Comparison of ENCODE assay signal across 2 cellular contexts in the genomic region with DNA sequence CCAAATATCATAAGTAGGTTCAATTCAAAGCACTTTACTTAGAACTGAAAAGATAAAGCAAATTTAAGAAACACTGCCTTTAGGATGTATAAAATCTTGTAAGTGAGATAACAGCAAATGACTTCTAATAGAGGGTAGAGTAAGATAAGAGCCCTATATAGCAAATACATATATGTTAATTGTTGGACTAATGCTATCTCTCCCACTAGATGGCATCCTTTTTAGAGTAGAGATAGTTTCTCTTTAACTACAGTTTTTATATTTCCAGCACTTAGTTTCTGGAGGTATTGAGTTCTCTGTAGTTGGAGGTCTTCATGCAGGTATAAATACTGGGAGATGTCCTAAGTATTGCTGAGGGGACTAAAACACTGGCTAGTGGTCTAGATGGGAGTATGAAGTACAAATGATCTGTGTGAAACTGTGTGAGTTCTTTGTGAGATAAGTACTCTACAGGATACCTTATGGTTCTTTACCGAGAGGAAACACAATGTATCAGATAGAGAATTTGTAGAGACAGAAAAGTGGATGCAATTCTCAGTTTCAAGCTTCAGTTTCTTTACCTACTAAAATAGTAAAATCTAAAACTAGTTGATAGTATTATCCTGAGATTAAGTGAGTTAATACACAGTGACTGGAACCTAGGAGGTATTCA.
TF ChIP-seq lines count a peak whose summit lies in the region.

No MANE protein-coding gene starts in this region.

TF ChIP-seq in SK-N-SH, 30 proteins besides CTCF, POLR2A, EP300 and RAD21 (continued from another document):
- TF ChIP-seq, protein P1, sequence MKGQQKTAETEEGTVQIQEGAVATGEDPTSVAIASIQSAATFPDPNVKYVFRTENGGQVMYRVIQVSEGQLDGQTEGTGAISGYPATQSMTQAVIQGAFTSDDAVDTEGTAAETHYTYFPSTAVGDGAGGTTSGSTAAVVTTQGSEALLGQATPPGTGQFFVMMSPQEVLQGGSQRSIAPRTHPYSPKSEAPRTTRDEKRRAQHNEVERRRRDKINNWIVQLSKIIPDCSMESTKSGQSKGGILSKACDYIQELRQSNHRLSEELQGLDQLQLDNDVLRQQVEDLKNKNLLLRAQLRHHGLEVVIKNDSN (IDR thresholded peaks at IDR 0.05; ENCODE audit: borderline replicate concordance, low read depth): no peak
- no peak for TF ChIP-seq MXI1 (IDR thresholded peaks at IDR 0.05; ENCODE audit: low read depth, low read length)
- TF ChIP-seq, protein P2, sequence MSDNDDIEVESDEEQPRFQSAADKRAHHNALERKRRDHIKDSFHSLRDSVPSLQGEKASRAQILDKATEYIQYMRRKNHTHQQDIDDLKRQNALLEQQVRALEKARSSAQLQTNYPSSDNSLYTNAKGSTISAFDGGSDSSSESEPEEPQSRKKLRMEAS (IDR thresholded peaks at IDR 0.05; ENCODE audit: low read depth): no peak
- TF ChIP-seq, protein P3, sequence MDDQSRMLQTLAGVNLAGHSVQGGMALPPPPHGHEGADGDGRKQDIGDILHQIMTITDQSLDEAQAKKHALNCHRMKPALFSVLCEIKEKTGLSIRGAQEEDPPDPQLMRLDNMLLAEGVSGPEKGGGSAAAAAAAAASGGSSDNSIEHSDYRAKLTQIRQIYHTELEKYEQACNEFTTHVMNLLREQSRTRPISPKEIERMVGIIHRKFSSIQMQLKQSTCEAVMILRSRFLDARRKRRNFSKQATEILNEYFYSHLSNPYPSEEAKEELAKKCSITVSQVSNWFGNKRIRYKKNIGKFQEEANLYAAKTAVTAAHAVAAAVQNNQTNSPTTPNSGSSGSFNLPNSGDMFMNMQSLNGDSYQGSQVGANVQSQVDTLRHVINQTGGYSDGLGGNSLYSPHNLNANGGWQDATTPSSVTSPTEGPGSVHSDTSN (IDR thresholded peaks at IDR 0.05): no peak
- no peak for TF ChIP-seq YY1 (IDR thresholded peaks at IDR 0.05; ENCODE audit: low read depth)

TF ChIP-seq in SK-N-SH treated with all-trans-retinoic acid at 6 μM for 48 hours, 23 proteins besides CTCF, POLR2A, EP300 and RAD21:
- TF ChIP-seq, protein P4, sequence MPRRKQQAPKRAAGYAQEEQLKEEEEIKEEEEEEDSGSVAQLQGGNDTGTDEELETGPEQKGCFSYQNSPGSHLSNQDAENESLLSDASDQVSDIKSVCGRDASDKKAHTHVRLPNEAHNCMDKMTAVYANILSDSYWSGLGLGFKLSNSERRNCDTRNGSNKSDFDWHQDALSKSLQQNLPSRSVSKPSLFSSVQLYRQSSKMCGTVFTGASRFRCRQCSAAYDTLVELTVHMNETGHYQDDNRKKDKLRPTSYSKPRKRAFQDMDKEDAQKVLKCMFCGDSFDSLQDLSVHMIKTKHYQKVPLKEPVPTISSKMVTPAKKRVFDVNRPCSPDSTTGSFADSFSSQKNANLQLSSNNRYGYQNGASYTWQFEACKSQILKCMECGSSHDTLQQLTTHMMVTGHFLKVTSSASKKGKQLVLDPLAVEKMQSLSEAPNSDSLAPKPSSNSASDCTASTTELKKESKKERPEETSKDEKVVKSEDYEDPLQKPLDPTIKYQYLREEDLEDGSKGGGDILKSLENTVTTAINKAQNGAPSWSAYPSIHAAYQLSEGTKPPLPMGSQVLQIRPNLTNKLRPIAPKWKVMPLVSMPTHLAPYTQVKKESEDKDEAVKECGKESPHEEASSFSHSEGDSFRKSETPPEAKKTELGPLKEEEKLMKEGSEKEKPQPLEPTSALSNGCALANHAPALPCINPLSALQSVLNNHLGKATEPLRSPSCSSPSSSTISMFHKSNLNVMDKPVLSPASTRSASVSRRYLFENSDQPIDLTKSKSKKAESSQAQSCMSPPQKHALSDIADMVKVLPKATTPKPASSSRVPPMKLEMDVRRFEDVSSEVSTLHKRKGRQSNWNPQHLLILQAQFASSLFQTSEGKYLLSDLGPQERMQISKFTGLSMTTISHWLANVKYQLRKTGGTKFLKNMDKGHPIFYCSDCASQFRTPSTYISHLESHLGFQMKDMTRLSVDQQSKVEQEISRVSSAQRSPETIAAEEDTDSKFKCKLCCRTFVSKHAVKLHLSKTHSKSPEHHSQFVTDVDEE (CRISPR knock-in tag; IDR thresholded peaks at IDR 0.05): no peak
- TF ChIP-seq PPARA (CRISPR knock-in tag; IDR thresholded peaks at IDR 0.05; ENCODE audit: borderline replicate concordance): no peak
- no peak for TF ChIP-seq ZNF8 (CRISPR knock-in tag; IDR thresholded peaks at IDR 0.05)
- no peak for TF ChIP-seq RARB (CRISPR knock-in tag; IDR thresholded peaks at IDR 0.05)
- no peak for TF ChIP-seq ZC3H10 (CRISPR knock-in tag; IDR thresholded peaks at IDR 0.05)
- TF ChIP-seq, protein P5, sequence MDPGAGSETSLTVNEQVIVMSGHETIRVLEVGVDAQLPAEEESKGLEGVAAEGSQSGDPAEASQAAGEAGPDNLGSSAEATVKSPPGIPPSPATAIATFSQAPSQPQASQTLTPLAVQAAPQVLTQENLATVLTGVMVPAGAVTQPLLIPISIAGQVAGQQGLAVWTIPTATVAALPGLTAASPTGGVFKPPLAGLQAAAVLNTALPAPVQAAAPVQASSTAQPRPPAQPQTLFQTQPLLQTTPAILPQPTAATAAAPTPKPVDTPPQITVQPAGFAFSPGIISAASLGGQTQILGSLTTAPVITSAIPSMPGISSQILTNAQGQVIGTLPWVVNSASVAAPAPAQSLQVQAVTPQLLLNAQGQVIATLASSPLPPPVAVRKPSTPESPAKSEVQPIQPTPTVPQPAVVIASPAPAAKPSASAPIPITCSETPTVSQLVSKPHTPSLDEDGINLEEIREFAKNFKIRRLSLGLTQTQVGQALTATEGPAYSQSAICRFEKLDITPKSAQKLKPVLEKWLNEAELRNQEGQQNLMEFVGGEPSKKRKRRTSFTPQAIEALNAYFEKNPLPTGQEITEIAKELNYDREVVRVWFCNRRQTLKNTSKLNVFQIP (CRISPR knock-in tag; IDR thresholded peaks at IDR 0.05; ENCODE audit: borderline replicate concordance, low read depth): no peak
- no peak for TF ChIP-seq CSDC2 (CRISPR knock-in tag; IDR thresholded peaks at IDR 0.05)
- no peak for TF ChIP-seq ARNTL (CRISPR knock-in tag; IDR thresholded peaks at IDR 0.05; ENCODE audit: borderline replicate concordance, low read depth)
